In the genomic region with DNA sequence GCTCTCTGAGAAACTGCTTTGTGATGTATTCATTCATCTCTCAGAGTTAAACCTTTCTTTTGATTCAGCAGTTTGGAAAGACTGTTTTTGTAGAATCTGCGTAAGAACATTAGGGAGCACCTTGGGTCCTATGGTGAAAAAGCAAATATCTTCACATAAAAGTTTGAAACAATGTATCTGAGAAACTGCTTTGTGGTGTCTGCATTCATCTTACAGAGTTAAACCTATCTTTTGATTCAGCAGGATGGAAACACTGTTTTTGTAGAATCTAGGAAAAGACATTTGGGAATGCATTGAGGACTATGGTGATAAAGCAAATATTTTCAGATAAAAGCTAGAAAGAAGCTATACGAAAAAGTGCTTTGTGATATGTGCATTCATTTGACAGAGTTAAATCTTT, we compare ENCODE assay signal across 35 cellular contexts.
A peak's percentile ranks its signal among the peaks of the same experiment; 100 is the strongest.
DNase-seq lines count a peak whose midpoint lies in the region; ATAC-seq, FAIRE-seq and TF ChIP-seq lines count a peak whose summit lies in the region.
"Had no signal": no experiment of that assay in that cellular context is flagged by ENCODE, and none has a peak within 500 bp of the region (broad histone marks: within the 10 kb centered on the region; RNA-seq: fewer than 3 reads in every experiment).

No MANE protein-coding gene starts in this region.

- intact Hi-C loops in GM12878 (cut with micrococcal nuclease; ENCODE audit: unreplicated experiment), result no loop called here

- peaks cover 99% of the 10 kb centered on the region for H3K9me3 Mint-ChIP-seq in endodermal cell

- CTCF ChIA-PET in GM12878 (lab: Yijun Ruan, JAX), result no interaction called here

- in situ Hi-C loops in GM12878 (cut with MboI), result no loop called here

- no peak for FAIRE-seq in GM12878 (lab: Jason Lieb, UNC)
- FAIRE-seq: A204.1, A549, D721Med had no signal

- no peaks in the 10 kb centered on the region for H3K27me3 Mint-ChIP-seq in endodermal cell (ENCODE audit: insufficient read depth)
- H3K27me3 Mint-ChIP-seq: B cell; CD4-positive, alpha-beta memory T cell; CD4-positive, alpha-beta T cell; CD4-positive, CD25-positive, alpha-beta regulatory T cell; CD8-positive, alpha-beta memory T cell had no signal

- POLR2A ChIA-PET in GM12878 (lab: Charles Lee), result no interaction called here

- no peak for TF ChIP-seq POLR2A in GM12878 (IDR thresholded peaks at IDR 0.05; ENCODE audit: low read depth, low read length)

- no peaks in the 10 kb centered on the region; the same call in 2 of the 3 replicates for H3K9me3 ChIP-seq in GM12878 (replicated peaks; ENCODE audit: control insufficient read depth, insufficient read depth, low read length)
- H3K9me3 ChIP-seq in endodermal cell (ENCODE audit: control insufficient read depth, low read length), result peaks cover 100% of the 10 kb centered on the region
- peaks cover 23 to 91% (median 74%) of the 10 kb centered on the region in 5 donors for H3K9me3 ChIP-seq in subcutaneous abdominal adipose tissue (ENCODE audit: control insufficient read depth in 5 of 5, low read length in 5 of 5)
- H3K9me3 ChIP-seq: BE2C had no signal

- H3K4me3 ChIP-seq in GM12878 (no peak overlapping the region), endodermal cell (ENCODE audit: low read length) (peak overlapping the region; percentile 61), subcutaneous abdominal adipose tissue (ENCODE audit: low read depth in 1 of 5, low read length in 5 of 5) (peak overlapping the region in 3 of 5 donors; percentile 7 to 16 (median 9))
- H3K4me3 ChIP-seq: A549; BLaER1; BLaER1 treated with 17β-estradiol and CSF1 and Interleukin-3, amounts not matched to agents 10 nM and 100 nM had no signal

- H3K27me3 ChIP-seq in GM12878 (replicated peaks in 1 of 2; ENCODE audit: control insufficient read depth in 2 of 2, insufficient read depth in 2 of 2, low read length in 1 of 2) (no peaks in the 10 kb centered on the region), endodermal cell (ENCODE audit: control insufficient read depth, insufficient read depth, low read length, poor library complexity, severe bottlenecking) (no peaks in the 10 kb centered on the region), subcutaneous abdominal adipose tissue (ENCODE audit: control insufficient read depth in 5 of 5, insufficient read depth in 4 of 5, low read length in 5 of 5) (no peaks in the 10 kb centered on the region)
- H3K27me3 ChIP-seq: BE2C; BLaER1; BLaER1 treated with 17β-estradiol and CSF1 and Interleukin-3, amounts not matched to agents 10 nM and 100 nM had no signal

- ATAC-seq in GM12878 (no peak), HG02678 (IDR thresholded peaks at IDR 0.05; ENCODE audit: unreplicated experiment) (no peak)
- ATAC-seq: A549; CD8-positive, alpha-beta T cell had no signal

- no peaks in the 10 kb centered on the region for H3K4me1 Mint-ChIP-seq in endodermal cell
- H3K4me1 Mint-ChIP-seq: B cell; CD14-positive monocyte; CD4-positive, alpha-beta memory T cell; CD4-positive, CD25-positive, alpha-beta regulatory T cell; CD8-positive, alpha-beta memory T cell had no signal

- H3K27ac ChIP-seq in GM12878 (ENCODE audit: control insufficient read depth, insufficient read depth) (no peak overlapping the region), endodermal cell (ENCODE audit: low read depth, low read length) (no peak overlapping the region), subcutaneous abdominal adipose tissue (ENCODE audit: low read depth, low read length) (no peak overlapping the region)
- H3K27ac ChIP-seq: 22Rv1; A549; BLaER1; BLaER1 treated with 17β-estradiol and CSF1 and Interleukin-3, amounts not matched to agents 10 nM and 100 nM; C4-2B had no signal

- no peaks in the 10 kb centered on the region for H3K4me1 ChIP-seq in GM12878 (ENCODE audit: control insufficient read depth, insufficient read depth, low read length)
- H3K4me1 ChIP-seq in endodermal cell (ENCODE audit: control insufficient read depth, insufficient read depth, low read length), result no peaks in the 10 kb centered on the region
- no peaks in the 10 kb centered on the region for H3K4me1 ChIP-seq in subcutaneous abdominal adipose tissue (ENCODE audit: control insufficient read depth in 5 of 5, insufficient read depth in 5 of 5, low read length in 5 of 5)
- H3K4me1 ChIP-seq: A549; BE2C; BLaER1; BLaER1 treated with 17β-estradiol and CSF1 and Interleukin-3, amounts not matched to agents 10 nM and 100 nM; Caco-2 had no signal

- SMC1A ChIA-PET in GM12878 (lab: Charles Lee; ENCODE audit: uncharacterized antibody, unreplicated experiment), result no interaction called here

- WGBS in GM12878 (ENCODE audit: insufficient coverage, insufficient replicate concordance, low lambda C conversion rate, missing lambda C conversion rate), result 42% methylated on average over 2 of the region's 2 CpGs
- WGBS in endodermal cell (ENCODE audit: insufficient coverage in 1 of 2, insufficient read length in 1 of 2), 2 experiments, result 86 to 100% methylated on average over 1 to 2 of the region's 2 CpGs

- no peak for TF ChIP-seq CTCF in GM12878 (IDR thresholded peaks at IDR 0.05 in 2 of 3, conservative IDR thresholded peaks at IDR 0.05 in 1 of 3; ENCODE audit: control insufficient read depth in 2 of 3, extremely low read depth in 1 of 3, insufficient read depth in 1 of 3, low read depth in 3 of 3, low read length in 3 of 3)
- no peak for TF ChIP-seq CTCF in endodermal cell (conservative IDR thresholded peaks at IDR 0.05)

- DNase-seq in GM12878 (ENCODE audit: low read depth, low spot score) (no peak), endodermal cell (no peak), UCSD-AML1 (lab: John Stamatoyannopoulos, UW; ENCODE audit: unreplicated experiment) (no peak)
- DNase-seq in activated CD4-positive, CD25-positive, alpha-beta regulatory T cell treated with anti-CD3 and anti-CD28 coated beads, Interleukin-2, amount 50 U/mL, for 72 hours, result no peak
- DNase-seq: 8988T; ACHN; AML-193; BE2C; C1 segment of cervical spinal cord; Caco-2; Calu3; CD4-positive, alpha-beta memory T cell; CD4-positive, alpha-beta T cell; CD4-positive, CD25-positive, alpha-beta regulatory T cell; CD8-positive, alpha-beta memory T cell; CD8-positive, alpha-beta T cell; COR-L47; DMS 273 treated with DMSO at 0.1 percent for 48 hours; DMS153; DMS53; DMS79; DMS79 treated with DMSO at 0.1 percent for 48 hours; DND-41; EL had no signal

- no peak overlapping the region for H2AFZ ChIP-seq in GM12878 (ENCODE audit: control insufficient read depth, low read depth, low read length)

- no peaks in the 10 kb centered on the region for H3K79me2 ChIP-seq in GM12878 (ENCODE audit: control insufficient read depth, insufficient read depth, low read length)

- TF ChIP-seq EP300 in GM12878 (IDR thresholded peaks at IDR 0.05; ENCODE audit: borderline replicate concordance in 1 of 2, control insufficient read depth in 1 of 2, low read depth in 2 of 2, low read length in 2 of 2), result no peak

- TF ChIP-seq RAD21 in GM12878 (IDR thresholded peaks at IDR 0.05; ENCODE audit: insufficient read depth, low read depth, low read length), result no peak

- no peaks in the 10 kb centered on the region for H3K36me3 ChIP-seq in GM12878 (ENCODE audit: control insufficient read depth in 2 of 2, insufficient read depth in 2 of 2, low read length in 1 of 2)
- H3K36me3 ChIP-seq in endodermal cell (ENCODE audit: control insufficient read depth, insufficient read depth, low read length), result no peaks in the 10 kb centered on the region
- H3K36me3 ChIP-seq in subcutaneous abdominal adipose tissue (ENCODE audit: control insufficient read depth in 5 of 5, insufficient read depth in 5 of 5, low read length in 5 of 5), result peaks cover 0 to 10% (median 0%) of the 10 kb centered on the region in 5 donors
- H3K36me3 ChIP-seq: BE2C; BLaER1; BLaER1 treated with 17β-estradiol and CSF1 and Interleukin-3, amounts not matched to agents 10 nM and 100 nM had no signal

- no TSS peak for BruUV-seq in GM12878 (replicated peaks; lab: Mats Ljungman, UMichigan)

- no peaks in the 10 kb centered on the region for H4K20me1 ChIP-seq in GM12878 (ENCODE audit: control insufficient read depth, insufficient read depth)
- H4K20me1 ChIP-seq: BLaER1; BLaER1 treated with 17β-estradiol and CSF1 and Interleukin-3, amounts not matched to agents 10 nM and 100 nM had no signal

- RAD21 ChIA-PET in GM12878 (lab: Charles Lee; ENCODE audit: unreplicated experiment), result no interaction called here

- no peaks in the 10 kb centered on the region for H3K36me3 Mint-ChIP-seq in endodermal cell (ENCODE audit: low read depth)
- H3K36me3 Mint-ChIP-seq: CD14-positive monocyte; CD4-positive, CD25-positive, alpha-beta regulatory T cell; CD8-positive, alpha-beta T cell had no signal

- H3K9ac ChIP-seq in GM12878 (ENCODE audit: control insufficient read depth, insufficient read depth, low read length), result no peak overlapping the region
- no peak overlapping the region for H3K9ac ChIP-seq in endodermal cell (ENCODE audit: extremely low read depth, low read length, poor library complexity, severe bottlenecking)
- no peak overlapping the region for H3K9ac ChIP-seq in subcutaneous abdominal adipose tissue (ENCODE audit: low read length in 5 of 5)
- H3K9ac ChIP-seq: BLaER1; BLaER1 treated with 17β-estradiol and CSF1 and Interleukin-3, amounts not matched to agents 10 nM and 100 nM had no signal

- no peak overlapping the region for H3K27ac Mint-ChIP-seq in endodermal cell
- H3K27ac Mint-ChIP-seq: B cell; CD14-positive monocyte; CD4-positive, alpha-beta memory T cell; CD4-positive, alpha-beta T cell; CD4-positive, CD25-positive, alpha-beta regulatory T cell; CD8-positive, alpha-beta memory T cell; CD8-positive, alpha-beta T cell had no signal

- no peak overlapping the region for H3K4me2 ChIP-seq in GM12878 (ENCODE audit: control insufficient read depth, insufficient read depth)
- H3K4me2 ChIP-seq: A549; BLaER1; BLaER1 treated with 17β-estradiol and CSF1 and Interleukin-3, amounts not matched to agents 10 nM and 100 nM had no signal

- no peak overlapping the region for H3K4me3 Mint-ChIP-seq in endodermal cell
- H3K4me3 Mint-ChIP-seq: B cell; CD14-positive monocyte; CD4-positive, alpha-beta memory T cell; CD4-positive, alpha-beta T cell; CD4-positive, CD25-positive, alpha-beta regulatory T cell; CD8-positive, alpha-beta memory T cell; CD8-positive, alpha-beta T cell had no signal

TF ChIP-seq in GM12878, 131 proteins besides CTCF, POLR2A, EP300 and RAD21 (continues in another document):
- TF ChIP-seq CREB1 (IDR thresholded peaks at IDR 0.05; ENCODE audit: low read depth) (no peak), CBX3 (IDR thresholded peaks at IDR 0.05; ENCODE audit: borderline replicate concordance, low read depth) (peak; percentile 95; the same call in 1 of the 2 replicates)
- TF ChIP-seq, protein P1, sequence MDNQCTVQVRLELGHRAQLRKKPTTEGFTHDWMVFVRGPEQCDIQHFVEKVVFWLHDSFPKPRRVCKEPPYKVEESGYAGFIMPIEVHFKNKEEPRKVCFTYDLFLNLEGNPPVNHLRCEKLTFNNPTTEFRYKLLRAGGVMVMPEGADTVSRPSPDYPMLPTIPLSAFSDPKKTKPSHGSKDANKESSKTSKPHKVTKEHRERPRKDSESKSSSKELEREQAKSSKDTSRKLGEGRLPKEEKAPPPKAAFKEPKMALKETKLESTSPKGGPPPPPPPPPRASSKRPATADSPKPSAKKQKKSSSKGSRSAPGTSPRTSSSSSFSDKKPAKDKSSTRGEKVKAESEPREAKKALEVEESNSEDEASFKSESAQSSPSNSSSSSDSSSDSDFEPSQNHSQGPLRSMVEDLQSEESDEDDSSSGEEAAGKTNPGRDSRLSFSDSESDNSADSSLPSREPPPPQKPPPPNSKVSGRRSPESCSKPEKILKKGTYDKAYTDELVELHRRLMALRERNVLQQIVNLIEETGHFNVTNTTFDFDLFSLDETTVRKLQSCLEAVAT (IDR thresholded peaks at IDR 0.05), result no peak
